ENCODE assay signal across 6 cellular contexts in genomic region chr16:88759245-88759975, GRCh38. TPM values are rescaled to one million over a fixed set of nuclear protein-coding genes. Genes with fewer than 3 reads are reported as not detected.
A peak's percentile ranks its signal among the peaks of the same experiment; 100 is the strongest.
DNase-seq lines count a peak whose midpoint lies in the region; ATAC-seq and TF ChIP-seq lines count a peak whose summit lies in the region.

No MANE protein-coding gene starts in this region.

- no peaks in the 10 kb centered on the region for H3K36me3 ChIP-seq in body of pancreas (replicated peaks in 1 of 2; ENCODE audit: insufficient read depth in 1 of 2, low read depth in 2 of 2)

- H3K27me3 Mint-ChIP-seq in activated T-helper 2 cell treated with anti-CD3 and anti-CD28 coated beads, Interferon-gamma antibody, Interleukin-2, Interleukin-4, amounts not matched to agents 10 μg/mL and 5 μg/mL and 100 μg/mL, durations not matched to agents 14 hours and 24 hours and 36 hours (ENCODE audit: low read depth): no peaks in the 10 kb centered on the region
- no peaks in the 10 kb centered on the region for H3K27me3 Mint-ChIP-seq in neural crest cell (ENCODE audit: low read depth)

- in situ Hi-C loops in KBM-7 (cut with MboI; ENCODE audit: low pct_unique_long_range_greater_than_20kb, low sequenced_read_pairs) (no loop called here), ACHN (cut with HindIII; ENCODE audit: low pct_ligation_motif_present, low pct_unique_long_range_greater_than_20kb, low sequenced_read_pairs) (loop anchor here (25.0 kb wide), 1 partner anchor 103 kb away; the partner anchor contains the start of genes GALNS, PABPN1L and TRAPPC2L)

- H3K4me3 ChIP-seq in body of pancreas: no peak overlapping the region

- no peaks in the 10 kb centered on the region for H3K9me3 Mint-ChIP-seq in activated T-helper 2 cell treated with anti-CD3 and anti-CD28 coated beads, Interferon-gamma antibody, Interleukin-2, Interleukin-4, amounts not matched to agents 10 μg/mL and 5 μg/mL and 100 μg/mL, durations not matched to agents 14 hours and 24 hours and 36 hours
- no peaks in the 10 kb centered on the region for H3K9me3 Mint-ChIP-seq in neural crest cell

- peaks cover 7% of the 10 kb centered on the region for H3K36me3 Mint-ChIP-seq in activated T-helper 2 cell treated with anti-CD3 and anti-CD28 coated beads, Interferon-gamma antibody, Interleukin-2, Interleukin-4, amounts not matched to agents 10 μg/mL and 5 μg/mL and 100 μg/mL, durations not matched to agents 14 hours and 24 hours and 36 hours (ENCODE audit: low read depth)
- no peaks in the 10 kb centered on the region for H3K36me3 Mint-ChIP-seq in neural crest cell (ENCODE audit: low read depth)

- no peak overlapping the region for H3K4me3 Mint-ChIP-seq in activated T-helper 2 cell treated with anti-CD3 and anti-CD28 coated beads, Interferon-gamma antibody, Interleukin-2, Interleukin-4, amounts not matched to agents 10 μg/mL and 5 μg/mL and 100 μg/mL, durations not matched to agents 14 hours and 24 hours and 36 hours (ENCODE audit: low read depth)
- no peak overlapping the region for H3K4me3 Mint-ChIP-seq in neural crest cell

- peak overlapping the region; percentile 38 for H3K27ac Mint-ChIP-seq in activated T-helper 2 cell treated with anti-CD3 and anti-CD28 coated beads, Interferon-gamma antibody, Interleukin-2, Interleukin-4, amounts not matched to agents 10 μg/mL and 5 μg/mL and 100 μg/mL, durations not matched to agents 14 hours and 24 hours and 36 hours
- H3K27ac Mint-ChIP-seq in neural crest cell (ENCODE audit: unreplicated experiment): peak overlapping the region; percentile 22

- TF ChIP-seq POLR2A in body of pancreas (IDR thresholded peaks at IDR 0.05): no peak

- WGBS in body of pancreas, 2 donors: 78% methylated on average over 17 to 24 of the region's 26 CpGs

- H3K4me1 Mint-ChIP-seq in activated T-helper 2 cell treated with anti-CD3 and anti-CD28 coated beads, Interferon-gamma antibody, Interleukin-2, Interleukin-4, amounts not matched to agents 10 μg/mL and 5 μg/mL and 100 μg/mL, durations not matched to agents 14 hours and 24 hours and 36 hours (ENCODE audit: low read depth): peaks cover 8% of the 10 kb centered on the region
- peaks cover 24% of the 10 kb centered on the region for H3K4me1 Mint-ChIP-seq in neural crest cell

- ATAC-seq in body of pancreas: no peak

- peaks cover 51% of the 10 kb centered on the region for H3K4me1 ChIP-seq in body of pancreas

- TF ChIP-seq CTCF in neural crest cell (conservative IDR thresholded peaks at IDR 0.05) (no peak), body of pancreas (IDR thresholded peaks at IDR 0.05) (no peak)

- no peaks in the 10 kb centered on the region for H3K9me3 ChIP-seq in body of pancreas

- intact Hi-C loops in activated T-helper 2 cell treated with anti-CD3 and anti-CD28 coated beads, Interferon-gamma antibody, Interleukin-2, Interleukin-4, amounts not matched to agents 10 μg/mL and 5 μg/mL and 100 μg/mL, durations not matched to agents 14 hours and 24 hours and 36 hours (cut with micrococcal nuclease): no loop called here
- intact Hi-C loops in body of pancreas (cut with DNase I): no loop called here

- H3K27ac ChIP-seq in body of pancreas: peak overlapping the region in 1 of 4 donors; percentile 67

- DNase-seq in KBM-7 (peak; percentile 29), neural crest cell (ENCODE audit: low read depth, low spot score) (no peak), body of pancreas (no peak), NCI-H1694 (lab: John Stamatoyannopoulos, UW) (no peak), ACHN (no peak)
- DNase-seq in activated T-helper 2 cell treated with anti-CD3 and anti-CD28 coated beads, Interferon-gamma antibody, Interleukin-2, Interleukin-4, amounts not matched to agents 10 μg/mL and 5 μg/mL and 100 μg/mL, durations not matched to agents 14 hours and 24 hours and 36 hours (ENCODE audit: low spot score): no peak

- no peaks in the 10 kb centered on the region for H3K27me3 ChIP-seq in body of pancreas

RNA-seq across cellular contexts. Expression of gene PIEZO1, which starts 25.6 kb away (rescaled TPM):
- 240 and 255 TPM in 2 replicates for total RNA-seq in activated T-helper 2 cell treated with anti-CD3 and anti-CD28 coated beads, Interferon-gamma antibody, Interleukin-2, Interleukin-4, amounts not matched to agents 10 μg/mL and 5 μg/mL and 100 μg/mL, durations not matched to agents 14 hours and 24 hours and 36 hours
- total RNA-seq in neural crest cell: 17.8 and 20.7 TPM in 2 replicates
- total RNA-seq in body of pancreas: 100 to 1,000 TPM in 1 of 2 donors, 10 to 100 TPM in 1; 61.0 to 269 TPM

RNA-seq across cellular contexts. Expression of gene CDT1, which starts 44.2 kb away (rescaled TPM):
- 79.9 and 90.9 TPM in 2 replicates for total RNA-seq in activated T-helper 2 cell treated with anti-CD3 and anti-CD28 coated beads, Interferon-gamma antibody, Interleukin-2, Interleukin-4, amounts not matched to agents 10 μg/mL and 5 μg/mL and 100 μg/mL, durations not matched to agents 14 hours and 24 hours and 36 hours
- total RNA-seq in neural crest cell (79.6 and 79.9 TPM in 2 replicates), body of pancreas (1 to 10 TPM in 1 of 2 donors, not detected in 1; 7.6 TPM)

RNA-seq across cellular contexts. Expression of gene APRT, which starts 52.3 kb away (rescaled TPM):
- 294 and 300 TPM in 2 replicates for total RNA-seq in activated T-helper 2 cell treated with anti-CD3 and anti-CD28 coated beads, Interferon-gamma antibody, Interleukin-2, Interleukin-4, amounts not matched to agents 10 μg/mL and 5 μg/mL and 100 μg/mL, durations not matched to agents 14 hours and 24 hours and 36 hours
- 114 and 116 TPM in 2 replicates for total RNA-seq in neural crest cell
- 100 to 1,000 TPM in 1 of 2 donors, 10 to 100 TPM in 1; 95.9 to 104 TPM for total RNA-seq in body of pancreas

RNA-seq across cellular contexts. Expression of gene CTU2, which starts 53.1 kb away (rescaled TPM):
- total RNA-seq in activated T-helper 2 cell treated with anti-CD3 and anti-CD28 coated beads, Interferon-gamma antibody, Interleukin-2, Interleukin-4, amounts not matched to agents 10 μg/mL and 5 μg/mL and 100 μg/mL, durations not matched to agents 14 hours and 24 hours and 36 hours: 43.8 and 43.9 TPM in 2 replicates
- 27.4 and 32.1 TPM in 2 replicates for total RNA-seq in neural crest cell
- total RNA-seq in body of pancreas: 10 to 100 TPM in 1 of 2 donors, 1 to 10 TPM in 1; 5.7 to 10.2 TPM

RNA-seq across cellular contexts. Expression of gene RNF166, which starts 53.2 kb away (rescaled TPM):
- 39.9 and 52.1 TPM in 2 replicates for total RNA-seq in activated T-helper 2 cell treated with anti-CD3 and anti-CD28 coated beads, Interferon-gamma antibody, Interleukin-2, Interleukin-4, amounts not matched to agents 10 μg/mL and 5 μg/mL and 100 μg/mL, durations not matched to agents 14 hours and 24 hours and 36 hours
- 30.7 and 31.3 TPM in 2 replicates for total RNA-seq in neural crest cell
- 10 to 100 TPM; 16.6 to 27.7 TPM for total RNA-seq in body of pancreas
